In genomic region chr7:36112969-36113368, GRCh38 we compare ENCODE assay signal across 22 cellular contexts.
"Had no signal": no experiment of that assay in that cellular context is flagged by ENCODE, and none has a peak within 500 bp of the region (broad histone marks: within the 10 kb centered on the region; RNA-seq: fewer than 3 reads in every experiment).

No MANE protein-coding gene starts in this region.

- H3K27ac Mint-ChIP-seq: T-cell; T-helper 1 cell treated with Interleukin-12 subunit alpha and Interleukin-12 subunit beta and Interleukin-4 antibody, amounts not matched to agents 30 μg/mL and 1 μg/mL, for 36 hours had no signal

- H3K4me3 Mint-ChIP-seq: T-cell; T-helper 1 cell treated with Interleukin-12 subunit alpha and Interleukin-12 subunit beta and Interleukin-4 antibody, amounts not matched to agents 30 μg/mL and 1 μg/mL, for 36 hours had no signal

- ATAC-seq: T-cell had no signal

- DNase-seq: Kasumi-1, MM.1S, NCI-H1092 treated with DMSO at 0.1 percent for 48 hours, NCI-H1417, NCI-H146, NCI-H1694 treated with DMSO at 0.1 percent for 48 hours, NCI-H1930, NCI-H2081, NCI-H2107, NCI-H226, NCI-H446, NCI-H510A, NCI-H524 treated with DMSO at 0.1 percent for 48 hours, NCI-H69, NCI-H774, SHP77, SW 1271, T-cell had no signal

- H3K27ac ChIP-seq: HL-60, KMS-11, RWPE1 had no signal

- H3K9ac ChIP-seq: KMS-11 had no signal

- H3K9me3 Mint-ChIP-seq: T-cell had no signal

- H3K4me2 ChIP-seq: KMS-11 had no signal

- H3K36me3 Mint-ChIP-seq: T-cell had no signal
